35 cellular contexts compared by ENCODE assay signal in the genomic region with DNA sequence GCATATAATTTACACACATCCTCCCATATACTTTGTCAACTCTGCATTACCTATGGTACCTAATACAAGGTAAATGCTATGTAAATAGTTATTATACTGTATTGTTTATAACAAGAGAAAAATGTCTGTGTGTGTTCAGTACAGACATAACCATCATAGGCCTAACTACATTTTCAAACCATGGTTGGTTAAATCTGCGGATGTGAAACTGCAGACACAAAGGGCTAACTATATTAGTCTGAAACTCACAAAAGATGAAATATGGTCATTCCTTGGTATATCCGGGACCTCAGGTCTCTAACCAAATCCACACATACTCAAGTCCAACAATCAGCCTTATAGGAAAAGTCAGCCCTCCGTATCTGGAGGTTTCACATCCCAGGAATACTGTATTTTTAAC. TPM values are rescaled to one million over a fixed set of nuclear protein-coding genes. Genes with fewer than 3 reads are reported as not detected.
"Had no signal": no experiment of that assay in that cellular context is flagged by ENCODE, and none has a peak within 500 bp of the region (broad histone marks: within the 10 kb centered on the region; RNA-seq: fewer than 3 reads in every experiment).

No MANE protein-coding gene starts in this region.

- H3K9me3 ChIP-seq: adrenal gland, ascending aorta, body of pancreas, breast epithelium had no signal

- FAIRE-seq: astrocyte, bronchial epithelial cell, colon had no signal

- H3K27ac ChIP-seq: adrenal gland, ascending aorta, body of pancreas, brain microvascular endothelial cell, breast epithelium, cardiac muscle cell had no signal

- DNase-seq: activated effector memory CD4-positive, alpha-beta T cell treated with anti-CD3 and anti-CD28 coated beads, Interleukin-2, amount 50 U/mL, for 16 hours; activated effector memory CD4-positive, alpha-beta T cell treated with Interleukin-2 at 50 U/mL for 16 hours; activated gamma-delta T cell; activated gamma-delta T cell treated with Interleukin-2 at 50 U/mL for 16 hours; activated naive CD4-positive, alpha-beta T cell; activated naive CD4-positive, alpha-beta T cell treated with anti-CD3 and anti-CD28 coated beads for 36 hours; activated naive CD4-positive, alpha-beta T cell treated with anti-CD3 and anti-CD28 coated beads, Interleukin-2, amount 10 ng/mL, durations not matched to agents 7 days and 5 days; activated naive CD4-positive, alpha-beta T cell treated with anti-CD3 and anti-CD28 coated beads, Interleukin-2, amount 50 U/mL, for 16 hours; activated naive CD4-positive, alpha-beta T cell treated with Interleukin-2 at 50 U/mL for 16 hours; activated naive CD8-positive, alpha-beta T cell treated with anti-CD3 and anti-CD28 coated beads for 36 hours; activated naive CD8-positive, alpha-beta T cell treated with anti-CD3 and anti-CD28 coated beads, Interleukin-2, amount 10 ng/mL, durations not matched to agents 7 days and 5 days; activated naive CD8-positive, alpha-beta T cell treated with anti-CD3 and anti-CD28 coated beads, Interleukin-2, amount 50 U/mL, for 24 hours; activated T-cell treated with anti-CD3 and anti-CD28 coated beads, Interleukin-2, amount 50 U/mL, for 4 hours; activated T-cell treated with anti-CD3 and anti-CD28 coated beads, Interleukin-2, amount 50 U/mL, for 48 hours; activated T-cell treated with anti-CD3 and anti-CD28 coated beads, Interleukin-2, amount 50 U/mL, for 72 hours; adrenal gland; amniotic stem cell; amygdala; anterior cingulate cortex; aorta; body of pancreas; brain microvascular endothelial cell; caudate nucleus; central memory CD4-positive, alpha-beta T cell; cerebellar nuclear complex had no signal

- H3K4me1 ChIP-seq: adrenal gland, ascending aorta, body of pancreas, breast epithelium had no signal

- H3K4me3 ChIP-seq: adrenal gland, ascending aorta, body of pancreas, breast epithelium, cardiac muscle cell had no signal

- ATAC-seq: activated naive CD4-positive, alpha-beta T cell treated with anti-CD3 and anti-CD28 coated beads, Interleukin-2, amount 50 U/mL, for 72 hours; activated naive CD8-positive, alpha-beta T cell treated with anti-CD3 and anti-CD28 coated beads, Interleukin-2, amount 50 U/mL, for 24 hours; activated T-cell treated with anti-CD3 and anti-CD28 coated beads, Interleukin-2, amount 50 U/mL, for 4 hours; activated T-cell treated with anti-CD3 and anti-CD28 coated beads, Interleukin-2, amount 50 U/mL, for 72 hours; activated T-helper 17 cell treated with anti-CD3 and anti-CD28 coated beads, Interleukin-2, amount 50 U/mL, for 72 hours; body of pancreas had no signal

- H3K36me3 ChIP-seq: ascending aorta, brain microvascular endothelial cell, breast epithelium, cardiac muscle cell had no signal

- H3K27me3 ChIP-seq: adrenal gland, ascending aorta, body of pancreas, brain microvascular endothelial cell, breast epithelium, cardiac muscle cell had no signal

RNA-seq across cellular contexts. Expression of gene MAPK10, which starts 13.5 kb away (rescaled TPM):
- total RNA-seq: activated naive CD4-positive, alpha-beta T cell treated with anti-CD3 and anti-CD28 coated beads for 36 hours; activated naive CD4-positive, alpha-beta T cell treated with anti-CD3 and anti-CD28 coated beads, Interleukin-2, amount 50 U/mL, for 72 hours; activated naive CD8-positive, alpha-beta T cell treated with anti-CD3 and anti-CD28 coated beads, Interleukin-2, amount 10 ng/mL, durations not matched to agents 7 days and 5 days; activated T-helper 1 cell treated with anti-CD3 and anti-CD28 coated beads, Interleukin-12 subunit alpha, Interleukin-12 subunit beta, Interleukin-2, Interleukin-4 antibody, amounts not matched to agents 30 ng/mL and 10 ng/mL and 1 ng/mL, durations not matched to agents 14 hours and 24 hours and 36 hours; activated T-helper 2 cell treated with anti-CD3 and anti-CD28 coated beads, Interferon-gamma antibody, Interleukin-2, Interleukin-4, amounts not matched to agents 10 μg/mL and 5 μg/mL and 100 μg/mL, durations not matched to agents 14 hours and 24 hours and 36 hours had no signal
